ENCODE assay signal across 18 cellular contexts in the genomic region with DNA sequence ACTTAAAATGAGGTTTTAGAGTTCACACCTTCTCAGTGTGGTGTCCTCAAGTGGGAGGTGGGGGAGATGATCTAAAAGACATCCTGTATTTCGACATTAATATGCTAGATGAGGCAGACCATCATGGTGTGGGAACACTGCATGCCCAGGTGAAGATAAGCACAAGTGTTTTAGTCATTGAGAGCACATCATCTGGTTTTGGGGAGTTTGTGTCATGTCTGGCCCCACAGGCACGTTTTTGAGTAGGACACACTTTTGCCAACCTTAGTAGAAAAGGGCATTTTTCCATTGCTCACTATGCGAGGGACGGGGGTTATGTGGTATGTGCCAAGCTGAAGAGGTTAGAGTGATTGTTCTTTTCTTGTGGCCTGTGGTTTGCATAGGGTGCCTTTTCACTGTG.
A peak's percentile ranks its signal among the peaks of the same experiment; 100 is the strongest.
DNase-seq lines count a peak whose midpoint lies in the region; ATAC-seq, FAIRE-seq and TF ChIP-seq lines count a peak whose summit lies in the region.
"Had no signal": no experiment of that assay in that cellular context is flagged by ENCODE, and none has a peak within 500 bp of the region (broad histone marks: within the 10 kb centered on the region; RNA-seq: fewer than 3 reads in every experiment).

No MANE protein-coding gene starts in this region.

- H3K36me3 Mint-ChIP-seq in activated CD8-positive, alpha-beta T cell treated with anti-CD3 and anti-CD28 coated beads for 36 hours (ENCODE audit: low read depth): no peaks in the 10 kb centered on the region
- no peaks in the 10 kb centered on the region for H3K36me3 Mint-ChIP-seq in activated CD8-positive, alpha-beta T cell treated with anti-CD3 and anti-CD28 coated beads, Interleukin-2, amount 10 ng/mL, durations not matched to agents 7 days and 5 days (ENCODE audit: low read depth)
- H3K36me3 Mint-ChIP-seq in activated naive CD8-positive, alpha-beta T cell treated with anti-CD3 and anti-CD28 coated beads, Interleukin-2, amount 50 U/mL, for 24 hours (ENCODE audit: low read depth): peaks cover 4% of the 10 kb centered on the region
- H3K36me3 Mint-ChIP-seq: activated naive CD4-positive, alpha-beta T cell treated with anti-CD3 and anti-CD28 coated beads, Interleukin-2, amount 10 ng/mL, durations not matched to agents 7 days and 5 days had no signal

- FAIRE-seq in GM12892 (lab: Jason Lieb, UNC): peak; percentile 27

- intact Hi-C loops in activated CD8-positive, alpha-beta T cell treated with anti-CD3 and anti-CD28 coated beads for 36 hours (cut with micrococcal nuclease): no loop called here

- POLR2A ChIA-PET in activated CD8-positive, alpha-beta T cell treated with anti-CD3 and anti-CD28 coated beads for 36 hours (lab: Charles Lee): no interaction called here
- POLR2A ChIA-PET in activated CD8-positive, alpha-beta T cell treated with anti-CD3 and anti-CD28 coated beads, Interleukin-2, amount 10 ng/mL, durations not matched to agents 7 days and 5 days (lab: Charles Lee): no interaction called here

- H3K9me3 Mint-ChIP-seq in activated CD8-positive, alpha-beta T cell treated with anti-CD3 and anti-CD28 coated beads for 36 hours: no peaks in the 10 kb centered on the region
- H3K9me3 Mint-ChIP-seq in activated CD8-positive, alpha-beta T cell treated with anti-CD3 and anti-CD28 coated beads, Interleukin-2, amount 10 ng/mL, durations not matched to agents 7 days and 5 days (ENCODE audit: insufficient read depth): no peaks in the 10 kb centered on the region
- H3K9me3 Mint-ChIP-seq in activated naive CD8-positive, alpha-beta T cell treated with anti-CD3 and anti-CD28 coated beads, Interleukin-2, amount 50 U/mL, for 24 hours: peaks cover 5% of the 10 kb centered on the region
- H3K9me3 Mint-ChIP-seq: activated naive CD4-positive, alpha-beta T cell treated with anti-CD3 and anti-CD28 coated beads, Interleukin-2, amount 10 ng/mL, durations not matched to agents 7 days and 5 days; H9 had no signal

- H3K4me3 Mint-ChIP-seq in activated CD8-positive, alpha-beta T cell treated with anti-CD3 and anti-CD28 coated beads for 36 hours: no peak overlapping the region
- H3K4me3 Mint-ChIP-seq in activated CD8-positive, alpha-beta T cell treated with anti-CD3 and anti-CD28 coated beads, Interleukin-2, amount 10 ng/mL, durations not matched to agents 7 days and 5 days: no peak overlapping the region
- peak overlapping the region; percentile 30 for H3K4me3 Mint-ChIP-seq in activated naive CD8-positive, alpha-beta T cell treated with anti-CD3 and anti-CD28 coated beads, Interleukin-2, amount 50 U/mL, for 24 hours
- H3K4me3 Mint-ChIP-seq: activated naive CD4-positive, alpha-beta T cell treated with anti-CD3 and anti-CD28 coated beads, Interleukin-2, amount 10 ng/mL, durations not matched to agents 7 days and 5 days; H9 had no signal

- H3K27me3 Mint-ChIP-seq in activated CD8-positive, alpha-beta T cell treated with anti-CD3 and anti-CD28 coated beads for 36 hours: peaks cover 4% of the 10 kb centered on the region
- H3K27me3 Mint-ChIP-seq in activated CD8-positive, alpha-beta T cell treated with anti-CD3 and anti-CD28 coated beads, Interleukin-2, amount 10 ng/mL, durations not matched to agents 7 days and 5 days (ENCODE audit: low read depth): peaks cover 7% of the 10 kb centered on the region
- peaks cover 45% of the 10 kb centered on the region for H3K27me3 Mint-ChIP-seq in activated naive CD8-positive, alpha-beta T cell treated with anti-CD3 and anti-CD28 coated beads, Interleukin-2, amount 50 U/mL, for 24 hours

- DNase-seq in activated CD8-positive, alpha-beta T cell treated with anti-CD3 and anti-CD28 coated beads for 36 hours: peak; percentile 70
- DNase-seq in activated CD8-positive, alpha-beta T cell treated with anti-CD3 and anti-CD28 coated beads, Interleukin-2, amount 10 ng/mL, durations not matched to agents 7 days and 5 days: no peak
- DNase-seq in GM12892 (ENCODE audit: insufficient read length) (no peak), hepatic stellate cell (ENCODE audit: low spot score) (no peak), AG08395 (ENCODE audit: low spot score) (no peak)
- peak; percentile 44 for DNase-seq in activated naive CD8-positive, alpha-beta T cell treated with anti-CD3 and anti-CD28 coated beads, Interleukin-2, amount 50 U/mL, for 24 hours
- peak; percentile 15 to 36 for DNase-seq in stimulated activated CD8-positive, alpha-beta memory T cell treated with anti-CD3 and anti-CD28 coated beads, Interleukin-15, amount 100 ng/mL, for 48 hours (ENCODE audit: low read depth in 2 of 2)
- DNase-seq: activated CD4-positive, alpha-beta T cell treated with anti-CD3 and anti-CD28 coated beads for 4 hours; activated naive CD4-positive, alpha-beta T cell treated with anti-CD3 and anti-CD28 coated beads, Interleukin-2, amount 10 ng/mL, durations not matched to agents 7 days and 5 days; DMS53; esophagus squamous epithelium; H9; NCI-H1105; NCI-H69; sigmoid colon; SK-N-SH had no signal

- ATAC-seq in activated CD8-positive, alpha-beta T cell treated with anti-CD3 and anti-CD28 coated beads for 36 hours: peak; percentile 88
- ATAC-seq in activated CD8-positive, alpha-beta T cell treated with anti-CD3 and anti-CD28 coated beads, Interleukin-2, amount 10 ng/mL, durations not matched to agents 7 days and 5 days: no peak
- ATAC-seq in activated naive CD8-positive, alpha-beta T cell treated with anti-CD3 and anti-CD28 coated beads, Interleukin-2, amount 50 U/mL, for 24 hours: peak; percentile 93
- no peak for ATAC-seq in HG02763 (IDR thresholded peaks at IDR 0.05; ENCODE audit: unreplicated experiment)
- ATAC-seq: Panc1 had no signal

- H3K27ac Mint-ChIP-seq in activated CD8-positive, alpha-beta T cell treated with anti-CD3 and anti-CD28 coated beads for 36 hours: peak overlapping the region; percentile 19
- H3K27ac Mint-ChIP-seq in activated CD8-positive, alpha-beta T cell treated with anti-CD3 and anti-CD28 coated beads, Interleukin-2, amount 10 ng/mL, durations not matched to agents 7 days and 5 days: no peak overlapping the region
- H3K27ac Mint-ChIP-seq in activated naive CD8-positive, alpha-beta T cell treated with anti-CD3 and anti-CD28 coated beads, Interleukin-2, amount 50 U/mL, for 24 hours: peak overlapping the region; percentile 91
- H3K27ac Mint-ChIP-seq: activated naive CD4-positive, alpha-beta T cell treated with anti-CD3 and anti-CD28 coated beads, Interleukin-2, amount 10 ng/mL, durations not matched to agents 7 days and 5 days; H9 had no signal

- H3K4me1 Mint-ChIP-seq in activated CD8-positive, alpha-beta T cell treated with anti-CD3 and anti-CD28 coated beads for 36 hours (ENCODE audit: low read depth): peaks cover 13% of the 10 kb centered on the region
- peaks cover 11% of the 10 kb centered on the region for H3K4me1 Mint-ChIP-seq in activated CD8-positive, alpha-beta T cell treated with anti-CD3 and anti-CD28 coated beads, Interleukin-2, amount 10 ng/mL, durations not matched to agents 7 days and 5 days (ENCODE audit: low read depth)
- peaks cover 33% of the 10 kb centered on the region for H3K4me1 Mint-ChIP-seq in activated naive CD8-positive, alpha-beta T cell treated with anti-CD3 and anti-CD28 coated beads, Interleukin-2, amount 50 U/mL, for 24 hours
- H3K4me1 Mint-ChIP-seq: H9 had no signal

- TF ChIP-seq POLR2A in GM12892 (IDR thresholded peaks at IDR 0.05; ENCODE audit: low read depth, low read length): no peak

- no peak for TF ChIP-seq CTCF in activated CD8-positive, alpha-beta T cell treated with anti-CD3 and anti-CD28 coated beads for 36 hours (IDR thresholded peaks at IDR 0.05)

- CTCF ChIA-PET in activated CD8-positive, alpha-beta T cell treated with anti-CD3 and anti-CD28 coated beads for 36 hours (lab: Charles Lee): no interaction called here
- CTCF ChIA-PET in activated CD8-positive, alpha-beta T cell treated with anti-CD3 and anti-CD28 coated beads, Interleukin-2, amount 10 ng/mL, durations not matched to agents 7 days and 5 days (lab: Charles Lee): no interaction called here

Comparison
In these comparisons a context has a peak if more than half of its experiments do, and no peak if none do; other contexts are left out.
1. ATAC-seq: peak in activated CD8-positive, alpha-beta T cell treated with anti-CD3 and anti-CD28 coated beads for 36 hours (single experiment) and activated naive CD8-positive, alpha-beta T cell treated with anti-CD3 and anti-CD28 coated beads, Interleukin-2, amount 50 U/mL, for 24 hours (single experiment); none in activated CD8-positive, alpha-beta T cell treated with anti-CD3 and anti-CD28 coated beads, Interleukin-2, amount 10 ng/mL, durations not matched to agents 7 days and 5 days (single experiment) and HG02763 (single experiment).
2. DNase-seq: peak in activated CD8-positive, alpha-beta T cell treated with anti-CD3 and anti-CD28 coated beads for 36 hours (single experiment), activated naive CD8-positive, alpha-beta T cell treated with anti-CD3 and anti-CD28 coated beads, Interleukin-2, amount 50 U/mL, for 24 hours (single experiment) and stimulated activated CD8-positive, alpha-beta memory T cell treated with anti-CD3 and anti-CD28 coated beads, Interleukin-15, amount 100 ng/mL, for 48 hours (2 of 2); none in activated CD8-positive, alpha-beta T cell treated with anti-CD3 and anti-CD28 coated beads, Interleukin-2, amount 10 ng/mL, durations not matched to agents 7 days and 5 days (single experiment), GM12892 (single experiment), hepatic stellate cell (single experiment) and AG08395 (single experiment).